In genomic region chr9:84953797-84954695, GRCh38 we compare ENCODE assay signal across 8 cellular contexts.
DNase-seq lines count a peak whose midpoint lies in the region; ATAC-seq and TF ChIP-seq lines count a peak whose summit lies in the region.

No MANE protein-coding gene starts in this region.

- intact Hi-C loops in activated T-helper 2 cell treated with anti-CD3 and anti-CD28 coated beads, Interferon-gamma antibody, Interleukin-2, Interleukin-4, amounts not matched to agents 10 μg/mL and 5 μg/mL and 100 μg/mL, durations not matched to agents 14 hours and 24 hours and 36 hours (cut with micrococcal nuclease) = loop anchor here (10.0 kb wide), 2 partner anchors 259 to 559 kb away; no protein-coding TSS in a partner anchor
- intact Hi-C loops in Right ventricle myocardium superior (cut with DNase I) = loop anchor here (2.0 to 10.0 kb wide), 3 partner anchors 169 to 559 kb away; no protein-coding TSS in a partner anchor

- peak; percentile 95 for ATAC-seq in GM19043 (IDR thresholded peaks at IDR 0.05; ENCODE audit: low read depth, unreplicated experiment)
- peak; percentile 91 for ATAC-seq in HG03139 (IDR thresholded peaks at IDR 0.05; ENCODE audit: unreplicated experiment)
- ATAC-seq in Right ventricle myocardium superior (ENCODE audit: poor library complexity) = peak; percentile 97

- DNase-seq in COR-L47 (lab: John Stamatoyannopoulos, UW) (peak; percentile 54), NCI-H510A (lab: John Stamatoyannopoulos, UW) (peak; percentile 34), Right ventricle myocardium superior (peak; percentile 86), progenitor cell of endocrine pancreas (ENCODE audit: low spot score, unreplicated experiment) (peak; percentile 67), A172 (ENCODE audit: low spot score) (no peak)
- peak; percentile 47 for DNase-seq in activated T-helper 2 cell treated with anti-CD3 and anti-CD28 coated beads, Interferon-gamma antibody, Interleukin-2, Interleukin-4, amounts not matched to agents 10 μg/mL and 5 μg/mL and 100 μg/mL, durations not matched to agents 14 hours and 24 hours and 36 hours (ENCODE audit: low spot score)

- H3K4me1 Mint-ChIP-seq in activated T-helper 2 cell treated with anti-CD3 and anti-CD28 coated beads, Interferon-gamma antibody, Interleukin-2, Interleukin-4, amounts not matched to agents 10 μg/mL and 5 μg/mL and 100 μg/mL, durations not matched to agents 14 hours and 24 hours and 36 hours (ENCODE audit: low read depth) = no peaks in the 10 kb centered on the region
- peaks cover 4% of the 10 kb centered on the region for H3K4me1 Mint-ChIP-seq in progenitor cell of endocrine pancreas (ENCODE audit: low read depth)

- H3K9me3 Mint-ChIP-seq in activated T-helper 2 cell treated with anti-CD3 and anti-CD28 coated beads, Interferon-gamma antibody, Interleukin-2, Interleukin-4, amounts not matched to agents 10 μg/mL and 5 μg/mL and 100 μg/mL, durations not matched to agents 14 hours and 24 hours and 36 hours = no peaks in the 10 kb centered on the region
- peaks cover 4% of the 10 kb centered on the region for H3K9me3 Mint-ChIP-seq in progenitor cell of endocrine pancreas (ENCODE audit: low read depth)

- H3K36me3 Mint-ChIP-seq in activated T-helper 2 cell treated with anti-CD3 and anti-CD28 coated beads, Interferon-gamma antibody, Interleukin-2, Interleukin-4, amounts not matched to agents 10 μg/mL and 5 μg/mL and 100 μg/mL, durations not matched to agents 14 hours and 24 hours and 36 hours (ENCODE audit: low read depth) = no peaks in the 10 kb centered on the region
- no peaks in the 10 kb centered on the region for H3K36me3 Mint-ChIP-seq in progenitor cell of endocrine pancreas (ENCODE audit: insufficient read depth)

- no peak overlapping the region for H3K4me3 Mint-ChIP-seq in activated T-helper 2 cell treated with anti-CD3 and anti-CD28 coated beads, Interferon-gamma antibody, Interleukin-2, Interleukin-4, amounts not matched to agents 10 μg/mL and 5 μg/mL and 100 μg/mL, durations not matched to agents 14 hours and 24 hours and 36 hours (ENCODE audit: low read depth)
- no peak overlapping the region for H3K4me3 Mint-ChIP-seq in progenitor cell of endocrine pancreas (ENCODE audit: low read depth)

- H3K27ac Mint-ChIP-seq in activated T-helper 2 cell treated with anti-CD3 and anti-CD28 coated beads, Interferon-gamma antibody, Interleukin-2, Interleukin-4, amounts not matched to agents 10 μg/mL and 5 μg/mL and 100 μg/mL, durations not matched to agents 14 hours and 24 hours and 36 hours = no peak overlapping the region
- H3K27ac Mint-ChIP-seq in progenitor cell of endocrine pancreas = no peak overlapping the region

- H3K27me3 Mint-ChIP-seq in activated T-helper 2 cell treated with anti-CD3 and anti-CD28 coated beads, Interferon-gamma antibody, Interleukin-2, Interleukin-4, amounts not matched to agents 10 μg/mL and 5 μg/mL and 100 μg/mL, durations not matched to agents 14 hours and 24 hours and 36 hours (ENCODE audit: low read depth) = peaks cover 3% of the 10 kb centered on the region
- peaks cover 20% of the 10 kb centered on the region for H3K27me3 Mint-ChIP-seq in progenitor cell of endocrine pancreas

- TF ChIP-seq CTCF in progenitor cell of endocrine pancreas (IDR thresholded peaks at IDR 0.05; ENCODE audit: unreplicated experiment) = peak; percentile 96
